In the genomic region with DNA sequence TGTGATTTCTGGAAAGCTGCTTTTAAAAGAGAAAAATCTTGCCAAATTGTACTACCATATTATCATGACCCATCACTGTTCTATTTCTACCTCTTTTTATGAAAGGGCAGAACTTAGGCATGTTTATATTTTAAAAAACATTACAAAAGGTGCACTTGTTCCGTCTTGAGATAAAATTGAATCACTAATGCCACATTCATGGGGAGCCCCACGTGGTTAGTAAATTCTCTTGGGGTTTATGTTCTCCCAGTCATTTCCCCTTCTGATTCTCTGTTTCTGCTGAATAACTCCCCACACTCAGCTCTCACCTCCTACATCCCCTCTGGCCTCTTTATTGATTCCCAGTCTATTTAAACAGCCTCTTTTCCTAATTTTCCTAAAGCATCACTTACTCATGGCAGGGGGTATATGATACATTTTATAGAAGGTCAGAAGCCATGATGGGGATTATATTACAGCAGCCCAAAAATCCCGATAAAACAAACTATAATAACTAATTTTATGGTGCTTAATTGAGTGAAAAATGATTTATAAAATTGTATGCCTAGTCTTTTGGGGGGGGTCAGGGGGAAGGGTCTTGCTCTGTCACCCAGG, we compare ENCODE assay signal across 29 cellular contexts. TPM values are rescaled to one million over a fixed set of nuclear protein-coding genes. Genes with fewer than 3 reads are reported as not detected.
A peak's percentile ranks its signal among the peaks of the same experiment; 100 is the strongest.
DNase-seq lines count a peak whose midpoint lies in the region; ATAC-seq and TF ChIP-seq lines count a peak whose summit lies in the region.
"Had no signal": no experiment of that assay in that cellular context is flagged by ENCODE, and none has a peak within 500 bp of the region (broad histone marks: within the 10 kb centered on the region; RNA-seq: fewer than 3 reads in every experiment).

No MANE protein-coding gene starts in this region.

- H3K9me2 ChIP-seq in Karpas-422 (replicated peaks; ENCODE audit: insufficient read depth, low read length): no peaks in the 10 kb centered on the region

- no peak overlapping the region for H3K9ac ChIP-seq in Karpas-422 (ENCODE audit: low read length)
- H3K9ac ChIP-seq: KMS-11 had no signal

- peaks cover 34% of the 10 kb centered on the region for H3K4me1 ChIP-seq in Karpas-422 (ENCODE audit: low read length)

- H2AFZ ChIP-seq in Karpas-422 (ENCODE audit: low read length): no peak overlapping the region

- H3K27me3 ChIP-seq in Karpas-422 (ENCODE audit: low read length): no peaks in the 10 kb centered on the region
- no peaks in the 10 kb centered on the region for H3K27me3 ChIP-seq in brain microvascular endothelial cell (replicated peaks)

- no peak for TF ChIP-seq CTCF in mesothelial cell of epicardium (IDR thresholded peaks at IDR 0.05; ENCODE audit: unreplicated experiment)
- no peak for TF ChIP-seq CTCF in brain microvascular endothelial cell (IDR thresholded peaks at IDR 0.05; ENCODE audit: low read depth, low read length, missing control alignments)

- no peaks in the 10 kb centered on the region for H3K27me3 Mint-ChIP-seq in mesothelial cell of epicardium (ENCODE audit: low read depth)

- H3K27ac ChIP-seq in Karpas-422 (ENCODE audit: low read length): no peak overlapping the region
- no peak overlapping the region for H3K27ac ChIP-seq in brain microvascular endothelial cell
- H3K27ac ChIP-seq: C4-2B, KMS-11 had no signal

- peaks cover 23% of the 10 kb centered on the region for H3K4me1 Mint-ChIP-seq in mesothelial cell of epicardium
- H3K4me1 Mint-ChIP-seq: activated CD4-positive, alpha-beta memory T cell treated with anti-CD3 and anti-CD28 coated beads, Interleukin-2, amount 10 ng/mL, durations not matched to agents 7 days and 5 days; activated naive CD8-positive, alpha-beta T cell treated with anti-CD3 and anti-CD28 coated beads, Interleukin-2, amount 50 U/mL, for 24 hours had no signal

- H3K4me2 ChIP-seq in Karpas-422 (ENCODE audit: low read depth, low read length, poor library complexity, severe bottlenecking): peak overlapping the region; percentile 48
- H3K4me2 ChIP-seq: KMS-11 had no signal

- DNase-seq in Karpas-422 (peak; percentile 68), mesothelial cell of epicardium (ENCODE audit: low spot score in 2 of 2, unreplicated experiment in 2 of 2) (no peak), brain microvascular endothelial cell (no peak), posterior vena cava (ENCODE audit: low spot score) (no peak)
- DNase-seq: activated CD4-positive, alpha-beta memory T cell treated with anti-CD3 and anti-CD28 coated beads, Interleukin-2, amount 10 ng/mL, durations not matched to agents 7 days and 5 days; activated CD8-positive, alpha-beta memory T cell treated with anti-CD3 and anti-CD28 coated beads, Interleukin-2, amount 50 U/mL, for 4 hours; activated naive CD4-positive, alpha-beta T cell; activated naive CD8-positive, alpha-beta T cell treated with anti-CD3 and anti-CD28 coated beads, Interleukin-2, amount 50 U/mL, for 24 hours; central memory CD4-positive, alpha-beta T cell; cortex of kidney; DMS79; effector memory CD8-positive, alpha-beta T cell; GDM1; HCEC 1CT; hypothalamus; left cardiac atrium; mammary epithelial cell; MM.1S; NCI-H1694 treated with DMSO at 0.1 percent for 48 hours; NCI-H526 treated with DMSO at 0.1 percent for 48 hours; SHP77 treated with DMSO at 0.1 percent for 48 hours had no signal

- H3K9me3 ChIP-seq in Karpas-422 (ENCODE audit: low read length): no peaks in the 10 kb centered on the region

- no peak overlapping the region for H3K4me3 Mint-ChIP-seq in mesothelial cell of epicardium
- H3K4me3 Mint-ChIP-seq: activated CD4-positive, alpha-beta memory T cell treated with anti-CD3 and anti-CD28 coated beads, Interleukin-2, amount 10 ng/mL, durations not matched to agents 7 days and 5 days; activated naive CD8-positive, alpha-beta T cell treated with anti-CD3 and anti-CD28 coated beads, Interleukin-2, amount 50 U/mL, for 24 hours; effector memory CD8-positive, alpha-beta T cell; nephron; stimulated activated memory B cell treated with anti-CD40 and anti-IgM and Interleukin-4, amounts not matched to agents 10 μg/mL and 1 μg/mL and 100 μg/mL, for 72 hours; type B pancreatic cell had no signal

- ATAC-seq in GM18861 (IDR thresholded peaks at IDR 0.05; ENCODE audit: unreplicated experiment) (peak; percentile 34), GM21786 (IDR thresholded peaks at IDR 0.05; ENCODE audit: unreplicated experiment) (peak; percentile 39), GM21360 (IDR thresholded peaks at IDR 0.05; ENCODE audit: unreplicated experiment) (no peak)
- ATAC-seq: activated naive CD8-positive, alpha-beta T cell treated with anti-CD3 and anti-CD28 coated beads, Interleukin-2, amount 50 U/mL, for 24 hours; effector memory CD8-positive, alpha-beta T cell; stimulated activated memory B cell treated with anti-CD40 and anti-IgM and Interleukin-4, amounts not matched to agents 10 μg/mL and 1 μg/mL and 100 μg/mL, for 72 hours had no signal

- no peaks in the 10 kb centered on the region for H4K20me1 ChIP-seq in Karpas-422 (ENCODE audit: insufficient read depth, low read depth, low read length)

- peaks cover 9% of the 10 kb centered on the region for H3K9me3 Mint-ChIP-seq in mesothelial cell of epicardium
- H3K9me3 Mint-ChIP-seq: activated CD4-positive, alpha-beta memory T cell treated with anti-CD3 and anti-CD28 coated beads, Interleukin-2, amount 10 ng/mL, durations not matched to agents 7 days and 5 days; activated naive CD8-positive, alpha-beta T cell treated with anti-CD3 and anti-CD28 coated beads, Interleukin-2, amount 50 U/mL, for 24 hours; effector memory CD8-positive, alpha-beta T cell; nephron; type B pancreatic cell had no signal

- H3K36me3 Mint-ChIP-seq in mesothelial cell of epicardium: no peaks in the 10 kb centered on the region
- H3K36me3 Mint-ChIP-seq: stimulated activated memory B cell treated with anti-CD40 and anti-IgM and Interleukin-4, amounts not matched to agents 10 μg/mL and 1 μg/mL and 100 μg/mL, for 72 hours; type B pancreatic cell had no signal

- intact Hi-C loops in posterior vena cava (cut with DNase I): no loop called here

- no peak overlapping the region for H3K4me3 ChIP-seq in Karpas-422 (ENCODE audit: low read length)
- H3K4me3 ChIP-seq in brain microvascular endothelial cell (ENCODE audit: low read depth, low read length): no peak overlapping the region

- in situ Hi-C loops in brain microvascular endothelial cell (cut with HindIII; ENCODE audit: low pct_ligation_motif_present, low sequenced_read_pairs): no loop called here

- H3K36me3 ChIP-seq in Karpas-422 (ENCODE audit: insufficient read depth, low read length) (no peaks in the 10 kb centered on the region), brain microvascular endothelial cell (replicated peaks) (no peaks in the 10 kb centered on the region)

- H3K79me2 ChIP-seq in Karpas-422 (ENCODE audit: low read length): no peaks in the 10 kb centered on the region

- peak overlapping the region; percentile 57 for H3K27ac Mint-ChIP-seq in mesothelial cell of epicardium
- H3K27ac Mint-ChIP-seq: activated CD4-positive, alpha-beta memory T cell treated with anti-CD3 and anti-CD28 coated beads, Interleukin-2, amount 10 ng/mL, durations not matched to agents 7 days and 5 days; activated naive CD8-positive, alpha-beta T cell treated with anti-CD3 and anti-CD28 coated beads, Interleukin-2, amount 50 U/mL, for 24 hours; effector memory CD8-positive, alpha-beta T cell; nephron; stimulated activated memory B cell treated with anti-CD40 and anti-IgM and Interleukin-4, amounts not matched to agents 10 μg/mL and 1 μg/mL and 100 μg/mL, for 72 hours; type B pancreatic cell had no signal

RNA-seq across cellular contexts. Expression of a gene that starts 19.7 kb away (rescaled TPM):
- total RNA-seq in Karpas-422 (2014; rRNA removed; shearing (Covaris generic); ENCODE audit: low replicate concordance): 16.4 and 31.5 TPM in 2 replicates
- total RNA-seq in mesothelial cell of epicardium: 47.8 to 50.0 TPM (median 49.6 TPM) in 3 replicates
- total RNA-seq in posterior vena cava: 10 to 100 TPM; 39.5 to 44.4 TPM
